Comparison of ENCODE assay signal across 22 cellular contexts in genomic region chr19:28636706-28637105, GRCh38.
A peak's percentile ranks its signal among the peaks of the same experiment; 100 is the strongest.
DNase-seq lines count a peak whose midpoint lies in the region; ATAC-seq, FAIRE-seq and TF ChIP-seq lines count a peak whose summit lies in the region.
"Had no signal": no experiment of that assay in that cellular context is flagged by ENCODE, and none has a peak within 500 bp of the region (broad histone marks: within the 10 kb centered on the region; RNA-seq: fewer than 3 reads in every experiment).

No MANE protein-coding gene starts in this region.

- H3K9me3 ChIP-seq in A549, result peaks cover 16% of the 10 kb centered on the region; the same call in 2 of the 3 replicates
- peaks cover 0 to 12% (median 9%) of the 10 kb centered on the region in 4 donors for H3K9me3 ChIP-seq in esophagus muscularis mucosa
- peaks cover 0 to 8% of the 10 kb centered on the region in 2 donors for H3K9me3 ChIP-seq in right atrium auricular region
- H3K9me3 ChIP-seq: BE2C had no signal

- H3K27ac ChIP-seq in A549 (no peak overlapping the region), esophagus muscularis mucosa (replicated peaks in 1 of 4) (no peak overlapping the region), right atrium auricular region (no peak overlapping the region)
- H3K27ac ChIP-seq: 22Rv1; BLaER1 treated with 17β-estradiol and CSF1 and Interleukin-3, amounts not matched to agents 10 nM and 100 nM had no signal

- H3K4me1 ChIP-seq in A549 (no peaks in the 10 kb centered on the region), esophagus muscularis mucosa (no peaks in the 10 kb centered on the region), right atrium auricular region (no peaks in the 10 kb centered on the region)
- H3K4me1 ChIP-seq: BE2C had no signal

- CTCF ChIA-PET in A549 (lab: Yijun Ruan, JAX), result interaction anchor here (1.6 kb wide), 1 partner anchor 16 kb away, joined by 8 read pairs; no protein-coding TSS in a partner anchor

- DNase-seq in A549 (ENCODE audit: low read depth in 1 of 2, low spot score in 1 of 2) (no peak), esophagus muscularis mucosa (ENCODE audit: extremely low spot score) (peak; percentile 80), putamen (ENCODE audit: low spot score) (peak; percentile 49), HTR-8/SVneo (ENCODE audit: insufficient read length, low spot score) (no peak), right atrium auricular region (ENCODE audit: low spot score) (no peak), medulla oblongata (ENCODE audit: extremely low spot score) (no peak)
- DNase-seq: ACHN; AML-193; BE2C; CD4-positive, alpha-beta T cell; CD8-positive, alpha-beta memory T cell; DMS53; DMS79 treated with DMSO at 0.1 percent for 48 hours; GF-D8; H9 had no signal

- H3K27me3 ChIP-seq in esophagus muscularis mucosa (peaks cover 0 to 3% (median 0%) of the 10 kb centered on the region in 4 donors), right atrium auricular region (no peaks in the 10 kb centered on the region)
- H3K27me3 ChIP-seq: BE2C; BLaER1 treated with 17β-estradiol and CSF1 and Interleukin-3, amounts not matched to agents 10 nM and 100 nM had no signal

- FAIRE-seq in A549 (lab: Jason Lieb, UNC), result peak; percentile 87
- no peak for FAIRE-seq in HTR-8/SVneo (lab: Jason Lieb, UNC)
- FAIRE-seq: A204.1, GM12891, GM18507 had no signal

- intact Hi-C loops in esophagus muscularis mucosa (cut with DNase I), result loop anchor here (10.0 kb wide), 1 partner anchor 172 kb away; no protein-coding TSS in a partner anchor

- no peak for TF ChIP-seq POLR2A in A549 (IDR thresholded peaks at IDR 0.05; ENCODE audit: low read length)
- no peak for TF ChIP-seq POLR2A in esophagus muscularis mucosa (IDR thresholded peaks at IDR 0.05; ENCODE audit: low read depth)

- under 1% methylated on average over 5 of the region's 5 CpGs for WGBS in A549 (ENCODE audit: missing lambda C conversion rate)
- 86% methylated on average over 5 of the region's 5 CpGs for WGBS in esophagus muscularis mucosa

- no peak for ATAC-seq in A549
- ATAC-seq: GM23338, HCT116 had no signal

- no peak for TF ChIP-seq EP300 in A549 (IDR thresholded peaks at IDR 0.05)
- no peak for TF ChIP-seq EP300 in esophagus muscularis mucosa (IDR thresholded peaks at IDR 0.05)

- no peak overlapping the region for H3K4me3 ChIP-seq in A549
- no peak overlapping the region for H3K4me3 ChIP-seq in esophagus muscularis mucosa
- no peak overlapping the region for H3K4me3 ChIP-seq in right atrium auricular region
- H3K4me3 ChIP-seq: BLaER1 treated with 17β-estradiol and CSF1 and Interleukin-3, amounts not matched to agents 10 nM and 100 nM; GM23338 had no signal

- POLR2A ChIA-PET in A549 (lab: Yijun Ruan, JAX), result no interaction called here

- no peak overlapping the region for H3K4me2 ChIP-seq in A549
- H3K4me2 ChIP-seq: BLaER1 treated with 17β-estradiol and CSF1 and Interleukin-3, amounts not matched to agents 10 nM and 100 nM; GM23338 had no signal

- H3K36me3 ChIP-seq in esophagus muscularis mucosa (no peaks in the 10 kb centered on the region), right atrium auricular region (no peaks in the 10 kb centered on the region)
- H3K36me3 ChIP-seq: BE2C; BLaER1 treated with 17β-estradiol and CSF1 and Interleukin-3, amounts not matched to agents 10 nM and 100 nM had no signal

- TF ChIP-seq RAD21 in A549 (conservative IDR thresholded peaks at IDR 0.05 in 1 of 2, IDR thresholded peaks at IDR 0.05 in 1 of 2), result no peak

- TF ChIP-seq CTCF in A549 (IDR thresholded peaks at IDR 0.05) (no peak), esophagus muscularis mucosa (IDR thresholded peaks at IDR 0.05) (no peak), right atrium auricular region (IDR thresholded peaks at IDR 0.05) (no peak)

TF ChIP-seq in A549, 52 proteins besides CTCF, POLR2A, EP300 and RAD21:
- no peak for TF ChIP-seq SMC3 (IDR thresholded peaks at IDR 0.05)
- no peak for TF ChIP-seq KDM1A (IDR thresholded peaks at IDR 0.05; ENCODE audit: low read depth)
- TF ChIP-seq RARB (CRISPR knock-in tag; IDR thresholded peaks at IDR 0.05), result no peak
- no peak for TF ChIP-seq NFE2L2 (conservative IDR thresholded peaks at IDR 0.05; ENCODE audit: low read length)
- TF ChIP-seq USF2 (IDR thresholded peaks at IDR 0.05), result no peak
- TF ChIP-seq MAZ (IDR thresholded peaks at IDR 0.05; ENCODE audit: borderline replicate concordance, low read depth, low read length), result no peak
- no peak for TF ChIP-seq FOXS1 (CRISPR knock-in tag; IDR thresholded peaks at IDR 0.05)
TF ChIP-seq in A549: peak in this region for 0.

Comparison
In these comparisons a context has a peak if more than half of its experiments do, and no peak if none do; other contexts are left out.
1. DNase-seq: peak in esophagus muscularis mucosa (single experiment) and putamen (single experiment); none in A549 (0 of 2), HTR-8/SVneo (single experiment), right atrium auricular region (single experiment) and medulla oblongata (single experiment).